ENCODE assay signal across 9 cellular contexts in genomic region chr5:59598547-59598874, GRCh38.
DNase-seq lines count a peak whose midpoint lies in the region; ATAC-seq and TF ChIP-seq lines count a peak whose summit lies in the region.
"Had no signal": no experiment of that assay in that cellular context is flagged by ENCODE, and none has a peak within 500 bp of the region (broad histone marks: within the 10 kb centered on the region; RNA-seq: fewer than 3 reads in every experiment).

No MANE protein-coding gene starts in this region.

- no peaks in the 10 kb centered on the region for H3K4me1 ChIP-seq in breast epithelium
- H3K4me1 ChIP-seq in neutrophil (ENCODE audit: control insufficient read depth in 1 of 2, insufficient read depth in 1 of 2, low read depth in 1 of 2, low read length in 1 of 2) = peaks cover 3 to 12% of the 10 kb centered on the region in 2 experiments

- intact Hi-C loops in breast epithelium (cut with DNase I; ENCODE audit: low total_unique reads) = no loop called here

- ATAC-seq in GM18508 (IDR thresholded peaks at IDR 0.05; ENCODE audit: insufficient read depth, unreplicated experiment) (peak; percentile 56), HG02981 (IDR thresholded peaks at IDR 0.05; ENCODE audit: unreplicated experiment) (peak; percentile 56)

- TF ChIP-seq POLR2A in breast epithelium (IDR thresholded peaks at IDR 0.05) = no peak

- no peak overlapping the region for H3K27ac ChIP-seq in breast epithelium
- peak overlapping the region; percentile 46 for H3K27ac ChIP-seq in neutrophil

- no peaks in the 10 kb centered on the region for H3K36me3 ChIP-seq in breast epithelium
- no peaks in the 10 kb centered on the region for H3K36me3 ChIP-seq in neutrophil

- no peaks in the 10 kb centered on the region for H3K9me3 ChIP-seq in breast epithelium
- no peaks in the 10 kb centered on the region for H3K9me3 ChIP-seq in neutrophil

- no peak for TF ChIP-seq CTCF in breast epithelium (IDR thresholded peaks at IDR 0.05)
- no peak for TF ChIP-seq CTCF in neutrophil (IDR thresholded peaks at IDR 0.05)

- H3K27me3 ChIP-seq in breast epithelium (no peaks in the 10 kb centered on the region), neutrophil (no peaks in the 10 kb centered on the region)

- no peak for DNase-seq in breast epithelium (ENCODE audit: low spot score in 2 of 2)
- no peak for DNase-seq in iPS-NIHi11 (ENCODE audit: low spot score)
- no peak for DNase-seq in occipital lobe (lab: John Stamatoyannopoulos, UW)
- DNase-seq in epidermal melanocyte (ENCODE audit: insufficient read length, low spot score) = no peak
- DNase-seq in GM19238 (ENCODE audit: insufficient read length, low spot score) = no peak
- DNase-seq: T-helper 9 cell had no signal

- H3K4me3 ChIP-seq in breast epithelium (peak overlapping the region; percentile 25 to 50 (median 27)), neutrophil (ENCODE audit: low read depth in 1 of 2, low read length in 1 of 2) (no peak overlapping the region)

Comparison
In these comparisons a context has a peak if more than half of its experiments do, and no peak if none do; other contexts are left out.
1. H3K4me3 ChIP-seq: peak in breast epithelium (3 of 3); none in neutrophil (0 of 2).